In genomic region chr18:4750392-4751346, GRCh38 we compare ENCODE assay signal across 11 cellular contexts.
"Had no signal": no experiment of that assay in that cellular context is flagged by ENCODE, and none has a peak within 500 bp of the region (broad histone marks: within the 10 kb centered on the region; RNA-seq: fewer than 3 reads in every experiment).

No MANE protein-coding gene starts in this region.

- H3K36me3 ChIP-seq: brain microvascular endothelial cell, gastrocnemius medialis, heart right ventricle, pancreas had no signal

- H3K9me3 ChIP-seq: gastrocnemius medialis, pancreas had no signal

- H3K4me1 ChIP-seq: gastrocnemius medialis, heart right ventricle, pancreas had no signal

- DNase-seq: activated CD4-positive, alpha-beta T cell treated with anti-CD3 and anti-CD28 coated beads, Interleukin-2, amount 50 U/mL, for 1 hour; activated naive CD8-positive, alpha-beta T cell treated with anti-CD3 and anti-CD28 coated beads for 36 hours; brain microvascular endothelial cell; erythroblast; gastrocnemius medialis; heart right ventricle; islet precursor cell; naive thymus-derived CD4-positive, alpha-beta T cell; pancreas; stimulated activated CD4-positive, alpha-beta T cell treated with anti-CD3 and anti-CD28 coated beads, Interleukin-1b, Interleukin-23, amount 100 ng/mL, for 48 hours had no signal

- ATAC-seq: gastrocnemius medialis; heart right ventricle; naive thymus-derived CD4-positive, alpha-beta T cell; pancreas; sciatic nerve had no signal

- H3K27me3 ChIP-seq: brain microvascular endothelial cell, gastrocnemius medialis, heart right ventricle, pancreas had no signal

- H3K27ac ChIP-seq: brain microvascular endothelial cell, gastrocnemius medialis, heart right ventricle, pancreas had no signal

- H3K4me3 ChIP-seq: gastrocnemius medialis, heart right ventricle, pancreas had no signal
